8 cellular contexts compared by ENCODE assay signal in genomic region chr14:78022059-78022458, GRCh38.
DNase-seq lines count a peak whose midpoint lies in the region; ATAC-seq and TF ChIP-seq lines count a peak whose summit lies in the region.

No MANE protein-coding gene starts in this region.

- H3K27me3 ChIP-seq in hepatocyte: peaks cover 10% of the 10 kb centered on the region

- no peak overlapping the region for H2AFZ ChIP-seq in hepatocyte

- no peaks in the 10 kb centered on the region for H3K4me1 ChIP-seq in hepatocyte (ENCODE audit: insufficient read depth)

- no peaks in the 10 kb centered on the region for H3K9me3 Mint-ChIP-seq in activated T-cell treated with anti-CD3 and anti-CD28 coated beads, Interleukin-2, amount 50 U/mL, for 4 hours

- H3K4me1 Mint-ChIP-seq in activated T-cell treated with anti-CD3 and anti-CD28 coated beads, Interleukin-2, amount 50 U/mL, for 4 hours (ENCODE audit: low read depth): no peaks in the 10 kb centered on the region

- peaks cover 2% of the 10 kb centered on the region for H3K36me3 Mint-ChIP-seq in activated T-cell treated with anti-CD3 and anti-CD28 coated beads, Interleukin-2, amount 50 U/mL, for 4 hours (ENCODE audit: insufficient read depth)

- H3K4me3 Mint-ChIP-seq in activated T-cell treated with anti-CD3 and anti-CD28 coated beads, Interleukin-2, amount 50 U/mL, for 4 hours: no peak overlapping the region

- H3K36me3 ChIP-seq in hepatocyte (replicated peaks; ENCODE audit: insufficient read depth, low read depth): no peaks in the 10 kb centered on the region

- ATAC-seq in GM19324 (IDR thresholded peaks at IDR 0.05; ENCODE audit: low FRiP score, unreplicated experiment) (peak; percentile 78), HG03442 (IDR thresholded peaks at IDR 0.05; ENCODE audit: unreplicated experiment) (peak; percentile 92)
- peak; percentile 40 to 41 for ATAC-seq in activated T-cell treated with anti-CD3 and anti-CD28 coated beads, Interleukin-2, amount 50 U/mL, for 4 hours

- H3K4me2 ChIP-seq in hepatocyte: no peak overlapping the region

- H4K20me1 ChIP-seq in hepatocyte (ENCODE audit: insufficient read depth, poor library complexity, severe bottlenecking): no peaks in the 10 kb centered on the region

- TF ChIP-seq CTCF in hepatocyte (IDR thresholded peaks at IDR 0.05; ENCODE audit: poor library complexity): peak; percentile 60

- no peaks in the 10 kb centered on the region for H3K9me2 ChIP-seq in hepatocyte (replicated peaks; ENCODE audit: insufficient read depth)

- DNase-seq in DMS79 (lab: John Stamatoyannopoulos, UW): peak; percentile 46
- DNase-seq in NCI-H446 (lab: John Stamatoyannopoulos, UW): peak; percentile 19 to 60
- DNase-seq in activated T-cell treated with anti-CD3 and anti-CD28 coated beads, Interleukin-2, amount 50 U/mL, for 4 hours: no peak
- DNase-seq in hepatocyte (ENCODE audit: low spot score): peak; percentile 71
- peak; percentile 64 to 72 for DNase-seq in stimulated activated CD4-positive, alpha-beta T cell treated with anti-CD3 and anti-CD28 coated beads, Interleukin-2, amount 100 ng/mL, for 48 hours
- no peak for DNase-seq in OCI-M2 (lab: John Stamatoyannopoulos, UW; ENCODE audit: unreplicated experiment)

- no peak overlapping the region for H3K4me3 ChIP-seq in hepatocyte

- WGBS in hepatocyte (ENCODE audit: low lambda C conversion rate, missing lambda C conversion rate): 55% methylated on average over 5 of the region's 5 CpGs

- no peak overlapping the region for H3K27ac ChIP-seq in hepatocyte

- no peaks in the 10 kb centered on the region for H3K79me2 ChIP-seq in hepatocyte

- H3K9me3 ChIP-seq in hepatocyte (ENCODE audit: low read depth): no peaks in the 10 kb centered on the region

- peaks cover 10% of the 10 kb centered on the region for H3K27me3 Mint-ChIP-seq in activated T-cell treated with anti-CD3 and anti-CD28 coated beads, Interleukin-2, amount 50 U/mL, for 4 hours (ENCODE audit: low read depth)

Comparison
In these comparisons a context has a peak if more than half of its experiments do, and no peak if none do; other contexts are left out.
1. DNase-seq: peak in DMS79 (single experiment), NCI-H446 (2 of 2), hepatocyte (single experiment) and stimulated activated CD4-positive, alpha-beta T cell treated with anti-CD3 and anti-CD28 coated beads, Interleukin-2, amount 100 ng/mL, for 48 hours (2 of 2); none in activated T-cell treated with anti-CD3 and anti-CD28 coated beads, Interleukin-2, amount 50 U/mL, for 4 hours (single experiment) and OCI-M2 (single experiment).
2. ATAC-seq: peak in every context shown above with its lines; median percentile 92 in HG03442; 78 in GM19324; 40 in activated T-cell treated with anti-CD3 and anti-CD28 coated beads, Interleukin-2, amount 50 U/mL, for 4 hours.